ENCODE assay signal across 14 cellular contexts in the genomic region with DNA sequence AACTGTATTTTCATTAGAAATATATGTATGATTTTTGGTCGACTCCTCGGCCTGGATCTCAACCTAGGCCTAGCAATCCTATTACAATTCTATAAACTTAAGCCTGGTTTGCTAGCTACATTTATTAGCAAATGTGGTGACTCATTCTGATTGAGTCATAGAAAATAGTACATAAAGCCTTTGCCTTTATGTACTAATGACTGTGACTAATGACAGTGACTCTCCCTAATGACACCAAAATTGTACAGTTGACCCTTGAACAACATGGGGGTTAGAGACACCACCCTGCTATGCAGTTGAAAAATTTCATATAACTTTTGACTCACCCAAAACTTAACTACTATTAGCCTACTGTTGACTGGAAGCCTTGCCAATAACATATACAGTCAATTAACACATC.
DNase-seq lines count a peak whose midpoint lies in the region; ATAC-seq and TF ChIP-seq lines count a peak whose summit lies in the region.
"Had no signal": no experiment of that assay in that cellular context is flagged by ENCODE, and none has a peak within 500 bp of the region (broad histone marks: within the 10 kb centered on the region; RNA-seq: fewer than 3 reads in every experiment).

No MANE protein-coding gene starts in this region.

- no peaks in the 10 kb centered on the region for H3K79me1 ChIP-seq in H9 (ENCODE audit: insufficient read depth, low read depth, low read length, poor library complexity, severe bottlenecking)

- no peak overlapping the region for H4K91ac ChIP-seq in H9 (ENCODE audit: insufficient read length, low read depth, low read length)

- no peaks in the 10 kb centered on the region for H3K27me3 Mint-ChIP-seq in H9 (ENCODE audit: low read depth)

- no peaks in the 10 kb centered on the region for H3K79me2 ChIP-seq in H9 (ENCODE audit: insufficient read depth, low read length)
- H3K79me2 ChIP-seq: parathyroid adenoma had no signal

- ATAC-seq in GM21786 (IDR thresholded peaks at IDR 0.05; ENCODE audit: unreplicated experiment), result no peak

- H3K4ac ChIP-seq in H9 (ENCODE audit: low read depth, low read length), result no peak overlapping the region

- no peaks in the 10 kb centered on the region for H3K9me3 Mint-ChIP-seq in H9

- no peaks in the 10 kb centered on the region for H3K23me2 ChIP-seq in H9 (ENCODE audit: insufficient read length, low read depth, low read length, poor library complexity, severe bottlenecking)

- peaks cover 2% of the 10 kb centered on the region in 2 experiments; a peak in 2 of 4 replicates for H3K4me1 Mint-ChIP-seq in H9

- H2BK20ac ChIP-seq in H9 (ENCODE audit: low read depth, low read length, poor library complexity, severe bottlenecking), result no peak overlapping the region

- H4K5ac ChIP-seq in H9 (ENCODE audit: insufficient read length, low read depth, low read length), result no peak overlapping the region

- no peak for TF ChIP-seq POLR2A in thyroid gland (IDR thresholded peaks at IDR 0.05)

- no peak for TF ChIP-seq CTCF in H9 (conservative IDR thresholded peaks at IDR 0.05)
- TF ChIP-seq CTCF in thyroid gland (IDR thresholded peaks at IDR 0.05), result no peak

- no peak overlapping the region for H4K8ac ChIP-seq in H9 (replicated peaks; ENCODE audit: insufficient read length, low read depth, low read length)

- H4K20me1 ChIP-seq in H9 (ENCODE audit: control insufficient read depth, insufficient read depth, insufficient read length), result no peaks in the 10 kb centered on the region

- no peak overlapping the region for H2BK15ac ChIP-seq in H9 (ENCODE audit: low read depth, low read length)

- no peak overlapping the region for H3T11ph ChIP-seq in H9 (ENCODE audit: low read length)

- no peaks in the 10 kb centered on the region for H3K36me3 ChIP-seq in thyroid gland
- H3K36me3 ChIP-seq: lower lobe of right lung, suprapubic skin had no signal

- H3K36me3 Mint-ChIP-seq in H9 (ENCODE audit: insufficient read depth in 1 of 3, low read depth in 3 of 3), result peaks cover 0 to 8% (median 2%) of the 10 kb centered on the region in 3 experiments; a peak in 3 of 7 replicates
- H3K36me3 Mint-ChIP-seq: activated CD4-positive, alpha-beta memory T cell treated with anti-CD3 and anti-CD28 coated beads for 36 hours had no signal

- H3K23ac ChIP-seq in H9 (ENCODE audit: insufficient read length, low read depth, low read length), result no peak overlapping the region

- H3K4me1 ChIP-seq in H9 (ENCODE audit: insufficient read depth, low read length) (no peaks in the 10 kb centered on the region; the same call in 1 of the 2 replicates), thyroid gland (no peaks in the 10 kb centered on the region)
- H3K4me1 ChIP-seq: lower lobe of right lung, suprapubic skin had no signal

- no peak overlapping the region for H3K14ac ChIP-seq in H9 (ENCODE audit: insufficient read depth, low read length)

- H3K9ac ChIP-seq in H9 (ENCODE audit: extremely low read depth, insufficient read length, low read length), result no peak overlapping the region
- H3K9ac ChIP-seq: parathyroid adenoma had no signal

- H2AFZ ChIP-seq in H9 (ENCODE audit: low read length), result no peak overlapping the region
- H2AFZ ChIP-seq: parathyroid adenoma had no signal

- no CpG with 5 or more reads among the region's 2 CpGs for WGBS in H9 (ENCODE audit: extremely low coverage, insufficient read length, low lambda C conversion rate)
- 95 to 97% methylated on average over 2 of the region's 2 CpGs for WGBS in thyroid gland, 2 donors

- no peak overlapping the region for H3K56ac ChIP-seq in H9 (ENCODE audit: insufficient read length, low read depth, low read length)

- H3K27ac ChIP-seq in caudate nucleus (ENCODE audit: low read depth, low read length) (no peak overlapping the region), H9 (ENCODE audit: insufficient read length, low read depth, low read length) (no peak overlapping the region), thyroid gland (no peak overlapping the region)
- H3K27ac ChIP-seq: lower lobe of right lung, parathyroid adenoma, suprapubic skin had no signal

- H3K9me3 ChIP-seq in H9 (ENCODE audit: control insufficient read depth, low read depth, low read length), result no peaks in the 10 kb centered on the region
- no peaks in the 10 kb centered on the region for H3K9me3 ChIP-seq in thyroid gland
- H3K9me3 ChIP-seq: lower lobe of right lung had no signal

- H3K18ac ChIP-seq in H9 (ENCODE audit: insufficient read length, low read depth, low read length), result no peak overlapping the region

- H2BK12ac ChIP-seq in H9 (ENCODE audit: insufficient read length, low read depth, low read length), result no peak overlapping the region

- no peak overlapping the region for H3K27ac Mint-ChIP-seq in H9
- H3K27ac Mint-ChIP-seq: activated CD4-positive, alpha-beta memory T cell treated with anti-CD3 and anti-CD28 coated beads for 36 hours had no signal

- no peak overlapping the region for H2BK5ac ChIP-seq in H9 (ENCODE audit: insufficient read length, low read length)

- no peak overlapping the region for H3K4me3 ChIP-seq in thyroid gland (replicated peaks in 1 of 3)
- H3K4me3 ChIP-seq: lower lobe of right lung, suprapubic skin had no signal

- intact Hi-C loops in thyroid gland (cut with DNase I), result no loop called here

- no peaks in the 10 kb centered on the region for H3K27me3 ChIP-seq in H9 (ENCODE audit: insufficient read depth, low read length)
- no peaks in the 10 kb centered on the region for H3K27me3 ChIP-seq in thyroid gland
- H3K27me3 ChIP-seq: suprapubic skin had no signal

- no peak overlapping the region for H3K4me2 ChIP-seq in H9 (ENCODE audit: insufficient read depth, insufficient read length, low read length)

- no peak overlapping the region for H2BK120ac ChIP-seq in H9 (ENCODE audit: low read depth, low read length, poor library complexity, severe bottlenecking)

- no peak overlapping the region for H2AK5ac ChIP-seq in H9 (ENCODE audit: insufficient read length, low read length)

- DNase-seq in Daoy (ENCODE audit: low read depth), result peak; percentile 55
- DNase-seq in NCI-H460 (ENCODE audit: extremely low read depth, low read depth), result peak; percentile 17
- DNase-seq in dermis blood vessel endothelial cell, result peak; percentile 52
- peak; percentile 26 for DNase-seq in non-pigmented ciliary epithelial cell (ENCODE audit: low read depth)
- no peak for DNase-seq in caudate nucleus (lab: John Stamatoyannopoulos, UW)
- no peak for DNase-seq in H9
- no peak for DNase-seq in thyroid gland
- DNase-seq: activated CD4-positive, alpha-beta memory T cell treated with anti-CD3 and anti-CD28 coated beads for 36 hours; lower lobe of right lung; NCI-H1417 treated with DMSO at 0.1 percent for 48 hours; NCI-H82 had no signal

- no peak overlapping the region for H3K4me3 Mint-ChIP-seq in H9
- H3K4me3 Mint-ChIP-seq: activated CD4-positive, alpha-beta memory T cell treated with anti-CD3 and anti-CD28 coated beads for 36 hours had no signal

Comparison
In these comparisons a context has a peak if more than half of its experiments do, and no peak if none do; other contexts are left out.
1. DNase-seq: peak in Daoy (single experiment), NCI-H460 (single experiment), dermis blood vessel endothelial cell (single experiment) and non-pigmented ciliary epithelial cell (single experiment); none in caudate nucleus (0 of 61), H9 (single experiment) and thyroid gland (0 of 2).